ENCODE assay signal across 2 cellular contexts in the genomic region with DNA sequence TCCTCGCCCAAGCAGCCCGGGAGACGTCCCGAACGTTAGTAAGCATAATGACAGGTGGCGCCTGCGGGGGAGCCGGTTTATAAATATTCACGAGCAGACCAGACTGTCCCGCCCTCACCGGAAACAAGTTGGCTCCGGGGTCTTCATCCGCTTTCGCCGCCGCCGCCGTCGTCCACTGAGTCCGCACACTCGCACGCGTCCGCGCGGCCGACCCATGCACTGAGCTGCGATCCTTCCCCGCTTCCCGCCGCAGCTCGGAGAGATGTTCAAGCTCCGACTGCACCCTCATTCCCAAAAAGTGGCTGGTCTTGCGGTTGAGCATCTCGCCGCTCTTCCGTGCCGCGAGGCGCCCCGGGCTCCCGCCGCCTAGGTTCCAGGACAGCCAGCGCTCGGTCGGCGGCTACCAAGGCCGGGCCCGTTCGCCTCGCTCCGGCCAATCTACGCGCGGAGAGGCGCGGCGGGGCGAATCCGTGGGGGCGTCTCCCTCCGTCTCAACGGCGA.
A peak's percentile ranks its signal among the peaks of the same experiment; 100 is the strongest.
TF ChIP-seq lines count a peak whose summit lies in the region.

No MANE protein-coding gene starts in this region.

TF ChIP-seq in GM12891, 5 proteins besides CTCF, POLR2A, EP300 and RAD21:
- TF ChIP-seq SPI1 (IDR thresholded peaks at IDR 0.05; ENCODE audit: low read depth, low read length) (no peak), POU2F2 (IDR thresholded peaks at IDR 0.05; ENCODE audit: low read depth, low read length) (0 out of 2 replicates have a peak, but pooled peaks have one; percentile 33)

TF ChIP-seq in H1, 55 proteins besides CTCF, POLR2A, EP300 and RAD21:
- peak; percentile 30 for TF ChIP-seq KDM4A (IDR thresholded peaks at IDR 0.05; ENCODE audit: low read depth, low read length, severe bottlenecking)
- no peak for TF ChIP-seq HDAC6 (IDR thresholded peaks at IDR 0.05; ENCODE audit: low read depth, low read length)
- TF ChIP-seq EZH2 (IDR thresholded peaks at IDR 0.05; ENCODE audit: low read depth, low read length, severe bottlenecking) = no peak
- no peak for TF ChIP-seq HDAC2 (IDR thresholded peaks at IDR 0.05; ENCODE audit: borderline replicate concordance in 1 of 2, low read depth in 2 of 2, low read length in 2 of 2)
- TF ChIP-seq TBP (IDR thresholded peaks at IDR 0.05; ENCODE audit: low read depth, low read length) = no peak; the same call in 1 of the 2 replicates
- TF ChIP-seq, protein P1, sequence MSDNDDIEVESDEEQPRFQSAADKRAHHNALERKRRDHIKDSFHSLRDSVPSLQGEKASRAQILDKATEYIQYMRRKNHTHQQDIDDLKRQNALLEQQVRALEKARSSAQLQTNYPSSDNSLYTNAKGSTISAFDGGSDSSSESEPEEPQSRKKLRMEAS (IDR thresholded peaks at IDR 0.05) = peak; percentile 73
- TF ChIP-seq, protein P2, sequence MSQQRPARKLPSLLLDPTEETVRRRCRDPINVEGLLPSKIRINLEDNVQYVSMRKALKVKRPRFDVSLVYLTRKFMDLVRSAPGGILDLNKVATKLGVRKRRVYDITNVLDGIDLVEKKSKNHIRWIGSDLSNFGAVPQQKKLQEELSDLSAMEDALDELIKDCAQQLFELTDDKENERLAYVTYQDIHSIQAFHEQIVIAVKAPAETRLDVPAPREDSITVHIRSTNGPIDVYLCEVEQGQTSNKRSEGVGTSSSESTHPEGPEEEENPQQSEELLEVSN (IDR thresholded peaks at IDR 0.05) = peak; percentile 44; the same call in 1 of the 2 replicates
- no peak for TF ChIP-seq GTF2F1 (IDR thresholded peaks at IDR 0.05; ENCODE audit: borderline replicate concordance, low read depth, low read length)
- no peak for TF ChIP-seq KDM5A (IDR thresholded peaks at IDR 0.05; ENCODE audit: low read length)
- TF ChIP-seq SP2 (IDR thresholded peaks at IDR 0.05; ENCODE audit: low read length) = no peak
- TF ChIP-seq CEBPB (IDR thresholded peaks at IDR 0.05; ENCODE audit: low read depth, low read length) = no peak
